In the genomic region with DNA sequence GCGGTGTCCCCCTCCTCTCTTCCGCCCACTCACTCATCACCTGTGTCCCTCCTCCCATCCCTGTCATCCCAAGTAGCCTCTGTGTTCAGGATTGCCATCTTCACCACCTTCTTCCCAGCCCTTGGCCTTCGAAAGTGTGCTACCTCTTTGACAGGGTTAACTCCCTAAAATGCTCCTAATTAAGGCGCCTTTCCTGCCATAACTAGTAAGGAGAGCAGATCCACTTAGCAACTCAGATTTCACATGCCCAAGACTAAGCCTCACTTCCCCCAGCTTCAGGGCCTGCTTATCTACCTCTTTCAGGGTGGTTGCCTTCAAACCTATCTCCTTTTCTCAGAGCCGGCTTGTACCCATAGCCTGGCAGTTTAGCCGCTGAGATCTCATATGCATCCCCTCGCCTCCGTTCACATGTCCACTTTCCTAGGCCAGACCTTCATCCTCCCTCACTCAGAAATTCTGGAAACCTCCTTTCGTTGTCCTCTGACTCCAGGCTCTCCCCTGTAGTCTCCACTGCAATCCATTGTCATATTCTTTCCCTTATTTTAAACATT, we compare ENCODE assay signal across 8 cellular contexts. TPM values are rescaled to one million over a fixed set of nuclear protein-coding genes. Genes with fewer than 3 reads are reported as not detected.
DNase-seq lines count a peak whose midpoint lies in the region; ATAC-seq and TF ChIP-seq lines count a peak whose summit lies in the region.

No MANE protein-coding gene starts in this region.

- no peaks in the 10 kb centered on the region for H3K9me3 Mint-ChIP-seq in T-helper 2 cell treated with Interferon-gamma antibody and Interleukin-4, amounts not matched to agents 5 μg/mL and 100 μg/mL, for 36 hours

- H3K27ac ChIP-seq in ascending aorta (peak overlapping the region; percentile 98 to 99), stomach smooth muscle (ENCODE audit: low read length) (peak overlapping the region; percentile 96)

- H3K4me3 ChIP-seq in ascending aorta (peak overlapping the region; percentile 87 to 94), kidney epithelial cell (ENCODE audit: low read depth, low read length) (peak overlapping the region; percentile 75), stomach smooth muscle (ENCODE audit: low read length in 2 of 2) (peak overlapping the region; percentile 44 to 84)

- H3K4me1 ChIP-seq in ascending aorta: peaks cover 16% of the 10 kb centered on the region in 2 donors
- H3K4me1 ChIP-seq in stomach smooth muscle (ENCODE audit: control insufficient read depth, insufficient read depth, low read length): peaks cover 32% of the 10 kb centered on the region

- peak overlapping the region; percentile 72 to 83 for H3K9ac ChIP-seq in stomach smooth muscle (ENCODE audit: low read length in 2 of 2)

- DNase-seq in T-helper 2 cell treated with Interferon-gamma antibody and Interleukin-4, amounts not matched to agents 5 μg/mL and 100 μg/mL, for 36 hours (ENCODE audit: low spot score): no peak
- DNase-seq in T-helper 2 cell (no peak), ascending aorta (ENCODE audit: low spot score in 2 of 2) (no peak), kidney epithelial cell (ENCODE audit: low read depth) (no peak), head of caudate nucleus (no peak), NCI-H1092 treated with DMSO at 0.1 percent for 48 hours (lab: John Stamatoyannopoulos, UW) (no peak)

- intact Hi-C loops in ascending aorta (cut with DNase I): loop anchor here (1.0 to 2.0 kb wide), 4 partner anchors 17 to 55 kb away; no protein-coding TSS in a partner anchor
- intact Hi-C loops in head of caudate nucleus (cut with DNase I): no loop called here

- H3K27ac Mint-ChIP-seq in T-helper 2 cell treated with Interferon-gamma antibody and Interleukin-4, amounts not matched to agents 5 μg/mL and 100 μg/mL, for 36 hours: no peak overlapping the region

- H3K36me3 ChIP-seq in ascending aorta: peaks cover 0 to 3% of the 10 kb centered on the region in 2 donors
- no peaks in the 10 kb centered on the region for H3K36me3 ChIP-seq in kidney epithelial cell (ENCODE audit: control insufficient read depth, insufficient read depth, low read length)
- peaks cover 0 to 5% of the 10 kb centered on the region in 2 donors for H3K36me3 ChIP-seq in stomach smooth muscle (ENCODE audit: control insufficient read depth in 2 of 2, insufficient read depth in 2 of 2, low read length in 2 of 2)

- peak overlapping the region; percentile 69 for H3K4me3 Mint-ChIP-seq in T-helper 2 cell treated with Interferon-gamma antibody and Interleukin-4, amounts not matched to agents 5 μg/mL and 100 μg/mL, for 36 hours

- H3K9me3 ChIP-seq in ascending aorta: no peaks in the 10 kb centered on the region
- H3K9me3 ChIP-seq in stomach smooth muscle (ENCODE audit: control insufficient read depth in 2 of 2, low read length in 2 of 2): no peaks in the 10 kb centered on the region

- no peak for ATAC-seq in GM18870 (IDR thresholded peaks at IDR 0.05; ENCODE audit: unreplicated experiment)

- H3K4me1 Mint-ChIP-seq in T-helper 2 cell treated with Interferon-gamma antibody and Interleukin-4, amounts not matched to agents 5 μg/mL and 100 μg/mL, for 36 hours (ENCODE audit: low read depth): peaks cover 7% of the 10 kb centered on the region

- TF ChIP-seq CTCF in ascending aorta (IDR thresholded peaks at IDR 0.05): no peak
- TF ChIP-seq CTCF in kidney epithelial cell (IDR thresholded peaks at IDR 0.05; ENCODE audit: insufficient read depth, low read length, poor library complexity, severe bottlenecking): no peak

- H3K36me3 Mint-ChIP-seq in T-helper 2 cell treated with Interferon-gamma antibody and Interleukin-4, amounts not matched to agents 5 μg/mL and 100 μg/mL, for 36 hours (ENCODE audit: low read depth): no peaks in the 10 kb centered on the region

- no peaks in the 10 kb centered on the region for H3K27me3 ChIP-seq in ascending aorta
- no peaks in the 10 kb centered on the region for H3K27me3 ChIP-seq in kidney epithelial cell (ENCODE audit: control insufficient read depth, insufficient read depth, low read length)
- no peaks in the 10 kb centered on the region for H3K27me3 ChIP-seq in stomach smooth muscle (ENCODE audit: control insufficient read depth in 1 of 2, insufficient read depth in 2 of 2, low read length in 2 of 2)

- peaks cover 54% of the 10 kb centered on the region for H3K27me3 Mint-ChIP-seq in T-helper 2 cell treated with Interferon-gamma antibody and Interleukin-4, amounts not matched to agents 5 μg/mL and 100 μg/mL, for 36 hours (ENCODE audit: low read depth)

RNA-seq across cellular contexts. Expression of gene FSTL1, which starts 1.0 kb away (rescaled TPM):
- 790 TPM for total RNA-seq in ascending aorta
- total RNA-seq in kidney epithelial cell: 142 and 163 TPM in 2 replicates
